In genomic region chr4:30354605-30355004, GRCh38 we compare ENCODE assay signal across 29 cellular contexts.
"Had no signal": no experiment of that assay in that cellular context is flagged by ENCODE, and none has a peak within 500 bp of the region (broad histone marks: within the 10 kb centered on the region; RNA-seq: fewer than 3 reads in every experiment).

No MANE protein-coding gene starts in this region.

- H3K4me1 ChIP-seq: esophagus squamous epithelium, gastrocnemius medialis, heart right ventricle, left lung, lower lobe of right lung had no signal

- H3K4me3 Mint-ChIP-seq: effector memory CD8-positive, alpha-beta T cell; endodermal cell; mesothelial cell of epicardium; naive B cell; naive thymus-derived CD8-positive, alpha-beta T cell had no signal

- DNase-seq: dermis blood vessel endothelial cell; dorsolateral prefrontal cortex; effector CD4-positive, alpha-beta T cell; effector memory CD8-positive, alpha-beta T cell; endodermal cell; erythroblast; esophagus squamous epithelium; foreskin fibroblast; foreskin melanocyte; gastrocnemius medialis; glutamatergic neuron; head of caudate nucleus; heart right ventricle; hippocampal formation; left cardiac atrium; left lung; left ventricle myocardium superior; lower lobe of right lung; mesenchymal stem cell; mucosa of descending colon; naive B cell; naive thymus-derived CD8-positive, alpha-beta T cell had no signal

- H3K27me3 ChIP-seq: dorsolateral prefrontal cortex, esophagus squamous epithelium, gastrocnemius medialis, heart right ventricle, left lung had no signal

- H3K9me3 Mint-ChIP-seq: endodermal cell had no signal

- H3K4me3 ChIP-seq: coronary artery, dorsolateral prefrontal cortex, esophagus squamous epithelium, gastrocnemius medialis, heart right ventricle, left lung, lower lobe of right lung, mucosa of descending colon had no signal

- H3K9me3 ChIP-seq: esophagus squamous epithelium, gastrocnemius medialis, lower lobe of right lung, mucosa of descending colon had no signal

- ATAC-seq: effector memory CD8-positive, alpha-beta T cell; esophagus mucosa; gastrocnemius medialis; heart right ventricle; left cardiac atrium; left lung; left ventricle myocardium superior; lower lobe of right lung; mucosa of descending colon; naive thymus-derived CD8-positive, alpha-beta T cell had no signal

- H3K36me3 Mint-ChIP-seq: mesothelial cell of epicardium, naive B cell had no signal

- H3K27me3 Mint-ChIP-seq: effector memory CD8-positive, alpha-beta T cell; naive B cell; naive thymus-derived CD8-positive, alpha-beta T cell had no signal

- H3K27ac Mint-ChIP-seq: effector memory CD8-positive, alpha-beta T cell; endodermal cell; mesothelial cell of epicardium; naive B cell; naive thymus-derived CD8-positive, alpha-beta T cell had no signal

- H3K27ac ChIP-seq: coronary artery, dorsolateral prefrontal cortex, epithelial cell of prostate, esophagus squamous epithelium, gastrocnemius medialis, heart right ventricle, left lung, lower lobe of right lung had no signal

- FAIRE-seq: endometrium, islet of Langerhans, keratinocyte had no signal

- H3K4me1 Mint-ChIP-seq: mesothelial cell of epicardium; naive B cell; naive thymus-derived CD8-positive, alpha-beta T cell had no signal

- H3K36me3 ChIP-seq: esophagus squamous epithelium, gastrocnemius medialis, heart right ventricle, left lung, lower lobe of right lung had no signal
